Comparison of ENCODE assay signal across 10 cellular contexts in the genomic region with DNA sequence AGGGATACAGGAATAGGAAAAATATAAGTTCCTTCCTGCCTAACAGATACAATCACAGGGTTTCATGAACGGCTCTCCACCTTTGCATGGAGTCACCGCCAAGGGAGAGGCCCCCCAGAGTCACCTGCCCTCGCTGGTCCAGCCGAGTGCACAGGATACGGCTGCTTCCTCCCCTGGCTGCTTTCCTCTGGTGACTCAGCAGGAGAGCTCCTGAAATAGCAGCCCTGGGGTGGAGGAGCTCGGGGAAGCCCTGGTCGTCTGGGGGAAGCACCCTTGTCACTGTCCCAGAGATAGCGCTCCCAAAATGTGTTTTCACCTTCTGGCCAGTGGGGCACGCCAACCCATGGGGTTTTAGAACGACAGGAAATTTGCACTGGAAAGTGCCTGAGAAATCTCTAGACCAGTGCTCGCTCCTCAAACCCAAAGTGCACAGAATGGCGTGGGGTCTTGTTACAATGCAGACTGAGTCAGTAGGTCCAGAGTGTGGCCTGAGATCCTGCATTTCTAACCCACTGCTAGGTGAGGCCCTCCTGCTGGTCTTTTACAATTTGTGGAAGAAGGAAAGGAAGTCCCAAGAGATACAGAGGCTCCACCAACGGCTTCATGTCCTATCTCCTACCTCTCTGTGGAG. TPM values are rescaled to one million over a fixed set of nuclear protein-coding genes. Genes with fewer than 3 reads are reported as not detected.
A peak's percentile ranks its signal among the peaks of the same experiment; 100 is the strongest.
DNase-seq lines count a peak whose midpoint lies in the region; ATAC-seq and TF ChIP-seq lines count a peak whose summit lies in the region.
"Had no signal": no experiment of that assay in that cellular context is flagged by ENCODE, and none has a peak within 500 bp of the region (broad histone marks: within the 10 kb centered on the region; RNA-seq: fewer than 3 reads in every experiment).

No MANE protein-coding gene starts in this region.

- in situ Hi-C loops in Caki2 (cut with HindIII; ENCODE audit: low pct_unique_long_range_greater_than_20kb, low sequenced_read_pairs): no loop called here

- no peak overlapping the region for H3K27ac Mint-ChIP-seq in activated naive CD8-positive, alpha-beta T cell treated with anti-CD3 and anti-CD28 coated beads, Interleukin-2, amount 50 U/mL, for 24 hours
- H3K27ac Mint-ChIP-seq in activated T-helper 2 cell treated with anti-CD3 and anti-CD28 coated beads, Interferon-gamma antibody, Interleukin-2, Interleukin-4, amounts not matched to agents 10 μg/mL and 5 μg/mL and 100 μg/mL, durations not matched to agents 14 hours and 24 hours and 36 hours: no peak overlapping the region

- no peak for TF ChIP-seq CTCF in HEK293 (tag by site-specific recombination; IDR thresholded peaks at IDR 0.05)
- no peak for TF ChIP-seq CTCF in lung (IDR thresholded peaks at IDR 0.05; ENCODE audit: control extremely low read depth, extremely low read depth)

- H3K4me1 ChIP-seq in HEK293 (ENCODE audit: control insufficient read depth, insufficient read depth, low read length) (peaks cover 4% of the 10 kb centered on the region; the same call in 1 of the 2 replicates), lung (ENCODE audit: control insufficient read depth in 2 of 2, insufficient read depth in 2 of 2, low read length in 2 of 2) (peaks cover 3 to 11% of the 10 kb centered on the region in 2 donors)

- H3K9me3 Mint-ChIP-seq in activated naive CD8-positive, alpha-beta T cell treated with anti-CD3 and anti-CD28 coated beads, Interleukin-2, amount 50 U/mL, for 24 hours: no peaks in the 10 kb centered on the region
- H3K9me3 Mint-ChIP-seq in activated T-helper 2 cell treated with anti-CD3 and anti-CD28 coated beads, Interferon-gamma antibody, Interleukin-2, Interleukin-4, amounts not matched to agents 10 μg/mL and 5 μg/mL and 100 μg/mL, durations not matched to agents 14 hours and 24 hours and 36 hours: no peaks in the 10 kb centered on the region
- H3K9me3 Mint-ChIP-seq: nephron had no signal

- H3K27me3 ChIP-seq in lung (ENCODE audit: control insufficient read depth, insufficient read depth): no peaks in the 10 kb centered on the region

- no peaks in the 10 kb centered on the region for H3K36me3 Mint-ChIP-seq in activated naive CD8-positive, alpha-beta T cell treated with anti-CD3 and anti-CD28 coated beads, Interleukin-2, amount 50 U/mL, for 24 hours (ENCODE audit: low read depth)
- no peaks in the 10 kb centered on the region for H3K36me3 Mint-ChIP-seq in activated T-helper 2 cell treated with anti-CD3 and anti-CD28 coated beads, Interferon-gamma antibody, Interleukin-2, Interleukin-4, amounts not matched to agents 10 μg/mL and 5 μg/mL and 100 μg/mL, durations not matched to agents 14 hours and 24 hours and 36 hours (ENCODE audit: low read depth)

- no peaks in the 10 kb centered on the region for H3K4me1 Mint-ChIP-seq in activated naive CD8-positive, alpha-beta T cell treated with anti-CD3 and anti-CD28 coated beads, Interleukin-2, amount 50 U/mL, for 24 hours
- H3K4me1 Mint-ChIP-seq in activated T-helper 2 cell treated with anti-CD3 and anti-CD28 coated beads, Interferon-gamma antibody, Interleukin-2, Interleukin-4, amounts not matched to agents 10 μg/mL and 5 μg/mL and 100 μg/mL, durations not matched to agents 14 hours and 24 hours and 36 hours (ENCODE audit: low read depth): no peaks in the 10 kb centered on the region

- H3K27me3 Mint-ChIP-seq in activated naive CD8-positive, alpha-beta T cell treated with anti-CD3 and anti-CD28 coated beads, Interleukin-2, amount 50 U/mL, for 24 hours: no peaks in the 10 kb centered on the region
- peaks cover 4% of the 10 kb centered on the region for H3K27me3 Mint-ChIP-seq in activated T-helper 2 cell treated with anti-CD3 and anti-CD28 coated beads, Interferon-gamma antibody, Interleukin-2, Interleukin-4, amounts not matched to agents 10 μg/mL and 5 μg/mL and 100 μg/mL, durations not matched to agents 14 hours and 24 hours and 36 hours (ENCODE audit: low read depth)

- intact Hi-C loops in activated T-helper 2 cell treated with anti-CD3 and anti-CD28 coated beads, Interferon-gamma antibody, Interleukin-2, Interleukin-4, amounts not matched to agents 10 μg/mL and 5 μg/mL and 100 μg/mL, durations not matched to agents 14 hours and 24 hours and 36 hours (cut with micrococcal nuclease): no loop called here

- POLR2A ChIA-PET in HEK293 (lab: Yijun Ruan, JAX): no interaction called here

- CTCF ChIA-PET in HEK293 (lab: Yijun Ruan, JAX): interaction anchor here (1.1 kb wide), 1 partner anchor 13 kb away, joined by 5 read pairs; no protein-coding TSS in a partner anchor

- H3K36me3 ChIP-seq in HEK293 (ENCODE audit: control insufficient read depth in 2 of 2, insufficient read depth in 1 of 2, low read length in 2 of 2) (no peaks in the 10 kb centered on the region), lung (ENCODE audit: control insufficient read depth in 2 of 2, insufficient read depth in 2 of 2, low read length in 2 of 2) (no peaks in the 10 kb centered on the region)

- peak; percentile 44 for ATAC-seq in activated naive CD8-positive, alpha-beta T cell treated with anti-CD3 and anti-CD28 coated beads, Interleukin-2, amount 50 U/mL, for 24 hours
- peak; percentile 40 for ATAC-seq in lung (ENCODE audit: insufficient read depth, low FRiP score)

- H3K4me3 ChIP-seq in HEK293 (ENCODE audit: low read depth, low read length): no peak overlapping the region
- no peak overlapping the region for H3K4me3 ChIP-seq in lung

- H3K9me3 ChIP-seq in HEK293 (ENCODE audit: control insufficient read depth, insufficient read depth, low read depth, low read length): no peaks in the 10 kb centered on the region
- H3K9me3 ChIP-seq in lung (ENCODE audit: control insufficient read depth in 2 of 2, insufficient read depth in 1 of 2, low read length in 1 of 2): peaks cover 0 to 1% of the 10 kb centered on the region in 2 donors

- DNase-seq in Caki2 (ENCODE audit: low read depth) (peak; percentile 69), lung (ENCODE audit: low spot score) (peak; percentile 40), cerebellar cortex (ENCODE audit: low spot score) (no peak), NCI-H128 (lab: John Stamatoyannopoulos, UW; ENCODE audit: unreplicated experiment) (no peak)
- no peak for DNase-seq in activated naive CD8-positive, alpha-beta T cell treated with anti-CD3 and anti-CD28 coated beads, Interleukin-2, amount 50 U/mL, for 24 hours
- DNase-seq in activated CD4-positive, CD25-positive, alpha-beta regulatory T cell treated with anti-CD3 and anti-CD28 coated beads, Interleukin-2, amount 50 U/mL, for 72 hours: no peak
- DNase-seq in activated T-helper 2 cell treated with anti-CD3 and anti-CD28 coated beads, Interferon-gamma antibody, Interleukin-2, Interleukin-4, amounts not matched to agents 10 μg/mL and 5 μg/mL and 100 μg/mL, durations not matched to agents 14 hours and 24 hours and 36 hours (ENCODE audit: low spot score): no peak
- DNase-seq: NCI-H526 treated with DMSO at 0.1 percent for 48 hours had no signal

- no peak overlapping the region for H3K27ac ChIP-seq in HEK293 (ENCODE audit: extremely low read depth, low read depth, low read length)
- peak overlapping the region in 1 of 2 donors; percentile 26 for H3K27ac ChIP-seq in lung (ENCODE audit: low read depth in 1 of 2, low read length in 1 of 2)

- WGBS in lung, 2 donors: 25 to 36% methylated on average over 13 of the region's 13 CpGs

- H3K4me3 Mint-ChIP-seq in activated naive CD8-positive, alpha-beta T cell treated with anti-CD3 and anti-CD28 coated beads, Interleukin-2, amount 50 U/mL, for 24 hours: no peak overlapping the region
- no peak overlapping the region for H3K4me3 Mint-ChIP-seq in activated T-helper 2 cell treated with anti-CD3 and anti-CD28 coated beads, Interferon-gamma antibody, Interleukin-2, Interleukin-4, amounts not matched to agents 10 μg/mL and 5 μg/mL and 100 μg/mL, durations not matched to agents 14 hours and 24 hours and 36 hours (ENCODE audit: low read depth)
- H3K4me3 Mint-ChIP-seq: nephron had no signal

TF ChIP-seq in HEK293, 187 proteins besides CTCF, POLR2A, EP300 and RAD21:
- TF ChIP-seq GLIS1 (tag by site-specific recombination; IDR thresholded peaks at IDR 0.05) (peak; percentile 84), ZNF394 (tag by site-specific recombination; IDR thresholded peaks at IDR 0.05; ENCODE audit: borderline replicate concordance) (no peak), ZIC2 (tag by site-specific recombination; IDR thresholded peaks at IDR 0.05) (peak; percentile 85), ZNF701 (tag by site-specific recombination; IDR thresholded peaks at IDR 0.05) (no peak), ZNF423 (tag by site-specific recombination; IDR thresholded peaks at IDR 0.05) (0 out of 2 replicates have a peak, but pooled peaks have one; percentile 14)

RNA-seq across cellular contexts. Expression of a gene that starts 35.9 kb away (rescaled TPM):
- total RNA-seq in Caki2 (2014; rRNA removed; shearing (Covaris generic); ENCODE audit: low replicate concordance): 34.0 and 42.6 TPM in 2 replicates
- 10 to 100 TPM; 11.3 to 15.8 TPM for total RNA-seq in lung
- polyA plus RNA-seq in lung: 10 to 100 TPM in 1 of 2 donors, 1 to 10 TPM in 1; 7.1 to 11.2 TPM
- total RNA-seq in activated T-helper 2 cell treated with anti-CD3 and anti-CD28 coated beads, Interferon-gamma antibody, Interleukin-2, Interleukin-4, amounts not matched to agents 10 μg/mL and 5 μg/mL and 100 μg/mL, durations not matched to agents 14 hours and 24 hours and 36 hours: 9.1 and 10.0 TPM in 2 replicates

Comparison
In these comparisons a context has a peak if more than half of its experiments do, and no peak if none do; other contexts are left out.
1. DNase-seq: peak in Caki2 (single experiment) and lung (single experiment); none in activated naive CD8-positive, alpha-beta T cell treated with anti-CD3 and anti-CD28 coated beads, Interleukin-2, amount 50 U/mL, for 24 hours (single experiment), activated CD4-positive, CD25-positive, alpha-beta regulatory T cell treated with anti-CD3 and anti-CD28 coated beads, Interleukin-2, amount 50 U/mL, for 72 hours (single experiment), cerebellar cortex (single experiment), activated T-helper 2 cell treated with anti-CD3 and anti-CD28 coated beads, Interferon-gamma antibody, Interleukin-2, Interleukin-4, amounts not matched to agents 10 μg/mL and 5 μg/mL and 100 μg/mL, durations not matched to agents 14 hours and 24 hours and 36 hours (single experiment) and NCI-H128 (single experiment).